Comparison of ENCODE assay signal across 12 cellular contexts in the genomic region with DNA sequence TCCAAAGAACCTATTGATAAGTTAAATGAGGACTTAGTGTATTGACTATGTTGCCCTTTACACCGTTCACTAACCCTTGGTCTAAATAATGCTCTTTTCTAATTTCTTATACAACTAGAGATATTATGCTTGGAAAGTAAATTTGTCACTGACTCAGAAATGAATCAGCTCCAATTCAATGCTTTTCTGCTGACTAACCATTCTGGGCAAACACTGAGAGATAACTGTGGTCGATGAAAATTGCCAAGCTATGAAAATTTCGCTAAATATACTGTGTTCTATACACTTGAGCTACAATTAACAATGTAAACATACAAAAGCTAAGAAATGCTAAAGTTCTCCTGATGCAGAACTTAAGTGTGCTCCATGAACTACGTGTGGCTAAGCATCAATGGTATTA. TPM values are rescaled to one million over a fixed set of nuclear protein-coding genes. Genes with fewer than 3 reads are reported as not detected.
A peak's percentile ranks its signal among the peaks of the same experiment; 100 is the strongest.
DNase-seq lines count a peak whose midpoint lies in the region; ATAC-seq and TF ChIP-seq lines count a peak whose summit lies in the region.
"Had no signal": no experiment of that assay in that cellular context is flagged by ENCODE, and none has a peak within 500 bp of the region (broad histone marks: within the 10 kb centered on the region; RNA-seq: fewer than 3 reads in every experiment).

No MANE protein-coding gene starts in this region.

- H3K4me3 ChIP-seq in SJCRH30 (no peak overlapping the region), esophagus muscularis mucosa (no peak overlapping the region), psoas muscle (no peak overlapping the region)

- H3K27ac Mint-ChIP-seq in activated naive CD4-positive, alpha-beta T cell treated with anti-CD3 and anti-CD28 coated beads for 36 hours: no peak overlapping the region
- H3K27ac Mint-ChIP-seq: stimulated activated naive B cell treated with anti-CD40 and anti-IgM and Interleukin-4, amounts not matched to agents 10 μg/mL and 1 μg/mL and 100 μg/mL, for 72 hours had no signal

- DNase-seq in GM03348 (ENCODE audit: low spot score): peak; percentile 66
- DNase-seq in SJCRH30: no peak
- no peak for DNase-seq in esophagus muscularis mucosa (ENCODE audit: extremely low spot score)
- DNase-seq in psoas muscle: no peak
- DNase-seq in activated naive CD4-positive, alpha-beta T cell treated with anti-CD3 and anti-CD28 coated beads for 36 hours: no peak
- DNase-seq in stimulated activated CD4-positive, alpha-beta T cell treated with anti-CD3 and anti-CD28 coated beads, Interleukin-2, amount 100 ng/mL, for 24 hours: no peak
- DNase-seq in COR-L47 (lab: John Stamatoyannopoulos, UW): no peak
- DNase-seq: activated CD4-positive, alpha-beta T cell treated with anti-CD3 and anti-CD28 coated beads, Interleukin-2, amount 50 U/mL, for 1 hour; Kasumi-1; right cardiac atrium; stimulated activated naive B cell treated with anti-CD40 and anti-IgM and Interleukin-4, amounts not matched to agents 10 μg/mL and 1 μg/mL and 100 μg/mL, for 72 hours had no signal

- H3K9me3 ChIP-seq in SJCRH30 (replicated peaks) (no peaks in the 10 kb centered on the region), esophagus muscularis mucosa (no peaks in the 10 kb centered on the region), psoas muscle (no peaks in the 10 kb centered on the region)

- no peak for TF ChIP-seq POLR2A in esophagus muscularis mucosa (IDR thresholded peaks at IDR 0.05; ENCODE audit: low read depth)

- H3K27me3 Mint-ChIP-seq in activated naive CD4-positive, alpha-beta T cell treated with anti-CD3 and anti-CD28 coated beads for 36 hours (ENCODE audit: low read depth): no peaks in the 10 kb centered on the region
- H3K27me3 Mint-ChIP-seq: stimulated activated naive B cell treated with anti-CD40 and anti-IgM and Interleukin-4, amounts not matched to agents 10 μg/mL and 1 μg/mL and 100 μg/mL, for 72 hours had no signal

- H3K27me3 ChIP-seq in SJCRH30 (no peaks in the 10 kb centered on the region), esophagus muscularis mucosa (no peaks in the 10 kb centered on the region), psoas muscle (ENCODE audit: insufficient read depth in 3 of 3, low read length in 2 of 3) (no peaks in the 10 kb centered on the region)

- peaks cover 16% of the 10 kb centered on the region for H3K4me1 ChIP-seq in SJCRH30
- H3K4me1 ChIP-seq in esophagus muscularis mucosa: peaks cover 32 to 40% (median 39%) of the 10 kb centered on the region in 4 donors
- peaks cover 29% of the 10 kb centered on the region for H3K4me1 ChIP-seq in psoas muscle

- H3K36me3 ChIP-seq in SJCRH30 (no peaks in the 10 kb centered on the region), esophagus muscularis mucosa (peaks cover 9 to 37% (median 28%) of the 10 kb centered on the region in 4 donors), psoas muscle (ENCODE audit: insufficient read depth in 1 of 2, low read depth in 1 of 2) (peaks cover 6 to 43% of the 10 kb centered on the region in 2 donors)

- CTCF ChIA-PET in activated naive CD4-positive, alpha-beta T cell treated with anti-CD3 and anti-CD28 coated beads for 36 hours (lab: Charles Lee): interaction anchor here (0.5 to 0.6 kb wide), 2 partner anchors 49 to 66 kb away, joined by 3 to 5 read pairs; no protein-coding TSS in a partner anchor

- ATAC-seq in psoas muscle: peak; percentile 59 to 70 (median 68)
- no peak for ATAC-seq in HG03565 (IDR thresholded peaks at IDR 0.05; ENCODE audit: unreplicated experiment)
- ATAC-seq: stimulated activated naive B cell treated with anti-CD40 and anti-IgM and Interleukin-4, amounts not matched to agents 10 μg/mL and 1 μg/mL and 100 μg/mL, for 72 hours had no signal

- intact Hi-C loops in esophagus muscularis mucosa (cut with DNase I) (no loop called here), psoas muscle (cut with DNase I) (loop anchor here in 1 of 2 donors (5.0 kb wide), 1 partner anchor 45 kb away; a partner anchor contains a TSS)
- intact Hi-C loops in activated naive CD4-positive, alpha-beta T cell treated with anti-CD3 and anti-CD28 coated beads for 36 hours (cut with micrococcal nuclease): no loop called here

- TF ChIP-seq EP300 in esophagus muscularis mucosa (IDR thresholded peaks at IDR 0.05): no peak

- peak overlapping the region; percentile 7; the same call in 1 of the 2 replicates for H3K27ac ChIP-seq in SJCRH30
- H3K27ac ChIP-seq in esophagus muscularis mucosa (replicated peaks in 1 of 4): peak overlapping the region; percentile 20 to 45 (median 30)
- H3K27ac ChIP-seq in psoas muscle: peak overlapping the region; percentile 42

- TF ChIP-seq CTCF in esophagus muscularis mucosa (IDR thresholded peaks at IDR 0.05) (no peak), psoas muscle (IDR thresholded peaks at IDR 0.05) (no peak)

- H3K36me3 Mint-ChIP-seq in activated naive CD4-positive, alpha-beta T cell treated with anti-CD3 and anti-CD28 coated beads for 36 hours (ENCODE audit: low read depth): peaks cover 13% of the 10 kb centered on the region

- no peak overlapping the region for H3K4me3 Mint-ChIP-seq in activated naive CD4-positive, alpha-beta T cell treated with anti-CD3 and anti-CD28 coated beads for 36 hours
- H3K4me3 Mint-ChIP-seq: stimulated activated naive B cell treated with anti-CD40 and anti-IgM and Interleukin-4, amounts not matched to agents 10 μg/mL and 1 μg/mL and 100 μg/mL, for 72 hours had no signal

- H3K4me1 Mint-ChIP-seq in activated naive CD4-positive, alpha-beta T cell treated with anti-CD3 and anti-CD28 coated beads for 36 hours (ENCODE audit: low read depth): no peaks in the 10 kb centered on the region

- 22% methylated on average over 4 of the region's 4 CpGs for WGBS in esophagus muscularis mucosa
- WGBS in psoas muscle, 3 donors: 49 to 59% (median 53%) methylated on average over 4 of the region's 4 CpGs

- H3K9me3 Mint-ChIP-seq in activated naive CD4-positive, alpha-beta T cell treated with anti-CD3 and anti-CD28 coated beads for 36 hours: no peaks in the 10 kb centered on the region
- H3K9me3 Mint-ChIP-seq: stimulated activated naive B cell treated with anti-CD40 and anti-IgM and Interleukin-4, amounts not matched to agents 10 μg/mL and 1 μg/mL and 100 μg/mL, for 72 hours had no signal

RNA-seq across cellular contexts. Expression of a gene that starts 19.5 kb away (rescaled TPM):
- 6.7 and 6.9 TPM in 2 replicates for total RNA-seq in SJCRH30 (2014; rRNA removed; shearing (Covaris generic))
- 10 to 100 TPM; 19.9 to 30.0 (median 24.4) TPM for total RNA-seq in esophagus muscularis mucosa
- 1 to 10 TPM; 3.0 to 4.3 (median 3.6) TPM for total RNA-seq in psoas muscle
- 1 to 10 TPM in 2 of 3 donors, under 1 TPM in 1; 0.49 to 5.5 (median 2.1) TPM for polyA plus RNA-seq in psoas muscle
- total RNA-seq in activated naive CD4-positive, alpha-beta T cell treated with anti-CD3 and anti-CD28 coated beads for 36 hours: 1 to 10 TPM; 6.8 to 7.2 TPM

RNA-seq across cellular contexts. Expression of a gene that starts 23.1 kb away (rescaled TPM):
- 23.7 and 27.4 TPM in 2 replicates for total RNA-seq in SJCRH30 (2014; rRNA removed; shearing (Covaris generic))
- total RNA-seq in esophagus muscularis mucosa (10 to 100 TPM; 58.5 to 95.5 (median 73.1) TPM), psoas muscle (10 to 100 TPM; 34.6 to 74.2 (median 46.0) TPM)
- 10 to 100 TPM; 23.2 to 49.8 (median 29.8) TPM for polyA plus RNA-seq in psoas muscle
- 10 to 100 TPM; 40.6 to 45.0 TPM for total RNA-seq in activated naive CD4-positive, alpha-beta T cell treated with anti-CD3 and anti-CD28 coated beads for 36 hours

RNA-seq across cellular contexts. Expression of a gene that starts 47.0 kb away (rescaled TPM):
- 28.9 and 29.7 TPM in 2 replicates for total RNA-seq in SJCRH30 (2014; rRNA removed; shearing (Covaris generic))
- total RNA-seq in esophagus muscularis mucosa (10 to 100 TPM; 16.6 to 23.2 (median 17.7) TPM), psoas muscle (10 to 100 TPM; 11.2 to 16.9 (median 13.4) TPM)
- 10 to 100 TPM in 2 of 3 donors, 1 to 10 TPM in 1; 4.8 to 20.1 (median 10.2) TPM for polyA plus RNA-seq in psoas muscle
- total RNA-seq in activated naive CD4-positive, alpha-beta T cell treated with anti-CD3 and anti-CD28 coated beads for 36 hours: 10 to 100 TPM; 21.6 to 21.7 TPM
